Comparison of ENCODE assay signal across 2 cellular contexts in genomic region chr5:54838843-54839242, GRCh38.
TF ChIP-seq lines count a peak whose summit lies in the region.

No MANE protein-coding gene starts in this region.

TF ChIP-seq in SK-N-SH, 30 proteins besides CTCF, POLR2A, EP300 and RAD21 (continued from another document):
- no peak for TF ChIP-seq MAX (IDR thresholded peaks at IDR 0.05; ENCODE audit: low read depth)
- no peak for TF ChIP-seq USF2 (IDR thresholded peaks at IDR 0.05; ENCODE audit: borderline replicate concordance, low read depth, low read length)
- no peak for TF ChIP-seq ZBTB33 (IDR thresholded peaks at IDR 0.05; ENCODE audit: borderline replicate concordance, low read depth)
- TF ChIP-seq TEAD4 (IDR thresholded peaks at IDR 0.05; ENCODE audit: borderline replicate concordance, insufficient read depth), result no peak
- no peak for TF ChIP-seq FOXM1 (IDR thresholded peaks at IDR 0.05; ENCODE audit: low read depth)
- TF ChIP-seq PBX3 (IDR thresholded peaks at IDR 0.05), result no peak
- TF ChIP-seq MXI1 (IDR thresholded peaks at IDR 0.05; ENCODE audit: low read depth, low read length), result no peak
- TF ChIP-seq YY1 (IDR thresholded peaks at IDR 0.05; ENCODE audit: low read depth), result no peak
- no peak for TF ChIP-seq RFX5 (IDR thresholded peaks at IDR 0.05; ENCODE audit: low read length)
- TF ChIP-seq SMC3 (IDR thresholded peaks at IDR 0.05; ENCODE audit: low read depth, low read length), result no peak
- no peak for TF ChIP-seq CHD2 (IDR thresholded peaks at IDR 0.05; ENCODE audit: low read length, partially characterized antibody)
- no peak for TF ChIP-seq NFIC (IDR thresholded peaks at IDR 0.05; ENCODE audit: borderline replicate concordance)

TF ChIP-seq in SK-N-SH treated with all-trans-retinoic acid at 6 μM for 48 hours, 23 proteins besides CTCF, POLR2A, EP300 and RAD21 (continued from another document):
- TF ChIP-seq PATZ1 (CRISPR knock-in tag; IDR thresholded peaks at IDR 0.05; ENCODE audit: borderline replicate concordance) (no peak), OSR1 (CRISPR knock-in tag; IDR thresholded peaks at IDR 0.05) (no peak), ZC3H10 (CRISPR knock-in tag; IDR thresholded peaks at IDR 0.05) (no peak), TSHZ2 (CRISPR knock-in tag; IDR thresholded peaks at IDR 0.05) (no peak), ZNF70 (CRISPR knock-in tag; IDR thresholded peaks at IDR 0.05) (no peak), ZFP30 (CRISPR knock-in tag; IDR thresholded peaks at IDR 0.05) (no peak), CSRNP3 (CRISPR knock-in tag; IDR thresholded peaks at IDR 0.05) (no peak), BACH2 (CRISPR knock-in tag; IDR thresholded peaks at IDR 0.05; ENCODE audit: borderline replicate concordance) (no peak), POU6F1 (CRISPR knock-in tag; IDR thresholded peaks at IDR 0.05; ENCODE audit: borderline replicate concordance, low read depth) (no peak), SNAI2 (CRISPR knock-in tag; IDR thresholded peaks at IDR 0.05) (no peak), ISL1 (CRISPR knock-in tag; IDR thresholded peaks at IDR 0.05) (no peak), RARB (CRISPR knock-in tag; IDR thresholded peaks at IDR 0.05) (no peak), ZNF565 (CRISPR knock-in tag; conservative IDR thresholded peaks at IDR 0.05; ENCODE audit: low read depth) (no peak), PPARA (CRISPR knock-in tag; IDR thresholded peaks at IDR 0.05; ENCODE audit: borderline replicate concordance) (no peak), ZNF8 (CRISPR knock-in tag; IDR thresholded peaks at IDR 0.05) (no peak)
